16 cellular contexts compared by ENCODE assay signal in genomic region chrX:40684092-40684491, GRCh38. TPM values are rescaled to one million over a fixed set of nuclear protein-coding genes. Genes with fewer than 3 reads are reported as not detected.
DNase-seq lines count a peak whose midpoint lies in the region; ATAC-seq, FAIRE-seq and TF ChIP-seq lines count a peak whose summit lies in the region.
"Had no signal": no experiment of that assay in that cellular context is flagged by ENCODE, and none has a peak within 500 bp of the region (broad histone marks: within the 10 kb centered on the region; RNA-seq: fewer than 3 reads in every experiment).

No MANE protein-coding gene starts in this region.

- no peak overlapping the region for H3K27ac ChIP-seq in BLaER1 treated with 17β-estradiol and CSF1 and Interleukin-3, amounts not matched to agents 10 nM and 100 nM
- H3K27ac ChIP-seq in effector memory CD4-positive, alpha-beta T cell (ENCODE audit: insufficient read depth, low read length, poor library complexity, severe bottlenecking) = no peak overlapping the region

- peaks cover 10% of the 10 kb centered on the region for H3K36me3 Mint-ChIP-seq in progenitor cell of endocrine pancreas (ENCODE audit: insufficient read depth)

- H3K9me3 Mint-ChIP-seq in progenitor cell of endocrine pancreas (ENCODE audit: low read depth) = peaks cover 15% of the 10 kb centered on the region
- H3K9me3 Mint-ChIP-seq: CD4-positive, alpha-beta memory T cell had no signal

- H3K4me2 ChIP-seq in BLaER1 treated with 17β-estradiol and CSF1 and Interleukin-3, amounts not matched to agents 10 nM and 100 nM = peak overlapping the region in 6 of 11 experiments; percentile 1 to 59 (median 41); a peak in 10 of 22 replicates

- FAIRE-seq in frontal cortex (lab: Jason Lieb, UNC) = no peak

- peaks cover 0 to 36% (median 15%) of the 10 kb centered on the region in 11 experiments; a peak in 13 of 22 replicates for H3K27me3 ChIP-seq in BLaER1 treated with 17β-estradiol and CSF1 and Interleukin-3, amounts not matched to agents 10 nM and 100 nM
- H3K27me3 ChIP-seq in effector memory CD4-positive, alpha-beta T cell (replicated peaks; ENCODE audit: control insufficient read depth, insufficient read depth, low read length, poor library complexity, severe bottlenecking) = no peaks in the 10 kb centered on the region

- peaks cover 22 to 69% (median 44%) of the 10 kb centered on the region in 11 experiments; a peak in 20 of 22 replicates for H3K36me3 ChIP-seq in BLaER1 treated with 17β-estradiol and CSF1 and Interleukin-3, amounts not matched to agents 10 nM and 100 nM
- peaks cover 37% of the 10 kb centered on the region for H3K36me3 ChIP-seq in effector memory CD4-positive, alpha-beta T cell (ENCODE audit: control insufficient read depth, insufficient read depth, low read length)

- 0 out of 22 replicates have a peak, but pooled peaks cover 0 to 4% (median 0%) of the 10 kb centered on the region in 11 experiments for H4K20me1 ChIP-seq in BLaER1 treated with 17β-estradiol and CSF1 and Interleukin-3, amounts not matched to agents 10 nM and 100 nM

- no peak for TF ChIP-seq CTCF in progenitor cell of endocrine pancreas (IDR thresholded peaks at IDR 0.05; ENCODE audit: unreplicated experiment)

- ATAC-seq in GM21786 (IDR thresholded peaks at IDR 0.05; ENCODE audit: unreplicated experiment) = peak; percentile 60

- H3K4me3 Mint-ChIP-seq in progenitor cell of endocrine pancreas (ENCODE audit: low read depth) = no peak overlapping the region
- H3K4me3 Mint-ChIP-seq: CD4-positive, alpha-beta memory T cell had no signal

- no peaks in the 10 kb centered on the region for H3K27me3 Mint-ChIP-seq in progenitor cell of endocrine pancreas
- H3K27me3 Mint-ChIP-seq: CD4-positive, alpha-beta memory T cell had no signal

- H3K9ac ChIP-seq in BLaER1 treated with 17β-estradiol and CSF1 and Interleukin-3, amounts not matched to agents 10 nM and 100 nM = no peak overlapping the region

- H3K4me3 ChIP-seq in BLaER1 treated with 17β-estradiol and CSF1 and Interleukin-3, amounts not matched to agents 10 nM and 100 nM = no peak overlapping the region
- H3K4me3 ChIP-seq in effector memory CD4-positive, alpha-beta T cell (ENCODE audit: insufficient read depth, low read depth, low read length, poor library complexity, severe bottlenecking) = no peak overlapping the region
- H3K4me3 ChIP-seq: HAP-1 had no signal

- peaks cover 14% of the 10 kb centered on the region for H3K4me1 Mint-ChIP-seq in progenitor cell of endocrine pancreas (ENCODE audit: low read depth)

- peak overlapping the region; percentile 3 for H3K27ac Mint-ChIP-seq in progenitor cell of endocrine pancreas

- peaks cover 6 to 19% (median 15%) of the 10 kb centered on the region in 10 experiments; a peak in 18 of 20 replicates for H3K4me1 ChIP-seq in BLaER1 treated with 17β-estradiol and CSF1 and Interleukin-3, amounts not matched to agents 10 nM and 100 nM
- H3K4me1 ChIP-seq in effector memory CD4-positive, alpha-beta T cell (ENCODE audit: control insufficient read depth, insufficient read depth, low read length, poor library complexity, severe bottlenecking) = no peaks in the 10 kb centered on the region
- H3K4me1 ChIP-seq: HAP-1 had no signal

- H3K9me3 ChIP-seq in BLaER1 treated with 17β-estradiol and CSF1 and Interleukin-3, amounts not matched to agents 10 nM and 100 nM (replicated peaks in 1 of 11) = no peaks in the 10 kb centered on the region
- H3K9me3 ChIP-seq in effector memory CD4-positive, alpha-beta T cell (ENCODE audit: control insufficient read depth, low read length) = no peaks in the 10 kb centered on the region
- H3K9me3 ChIP-seq: HAP-1 had no signal

- peak; percentile 52 for DNase-seq in ecto neural progenitor cell (ENCODE audit: low spot score)
- DNase-seq in progenitor cell of endocrine pancreas (ENCODE audit: low spot score, unreplicated experiment) = no peak
- DNase-seq in frontal cortex (ENCODE audit: low spot score in 2 of 2) = no peak
- no peak for DNase-seq in NCI-H1417 (lab: John Stamatoyannopoulos, UW)
- no peak for DNase-seq in effector memory CD4-positive, alpha-beta T cell
- DNase-seq: ACHN; Calu3; CD4-positive, alpha-beta memory T cell; DMS53; NCI-H1417 treated with DMSO at 0.1 percent for 48 hours; NCI-H1930; NCI-H2171; NCI-H774 had no signal

RNA-seq across cellular contexts. Expression of gene CXorf38, which starts 36.7 kb away (rescaled TPM):
- 7.3 and 7.9 TPM in 2 replicates for total RNA-seq in progenitor cell of endocrine pancreas
- total RNA-seq in frontal cortex = 7.3 TPM

RNA-seq across cellular contexts. Expression of gene MED14, which starts 51.2 kb away (rescaled TPM):
- total RNA-seq in progenitor cell of endocrine pancreas (58.2 and 61.8 TPM in 2 replicates), frontal cortex (16.3 TPM)
